ENCODE assay signal across 14 cellular contexts in genomic region chr4:2866891-2867290, GRCh38. TPM values are rescaled to one million over a fixed set of nuclear protein-coding genes. Genes with fewer than 3 reads are reported as not detected.
DNase-seq lines count a peak whose midpoint lies in the region; ATAC-seq and TF ChIP-seq lines count a peak whose summit lies in the region.
"Had no signal": no experiment of that assay in that cellular context is flagged by ENCODE, and none has a peak within 500 bp of the region (broad histone marks: within the 10 kb centered on the region; RNA-seq: fewer than 3 reads in every experiment).

No MANE protein-coding gene starts in this region.

- no peak overlapping the region for H3K4me3 Mint-ChIP-seq in activated naive CD8-positive, alpha-beta T cell treated with anti-CD3 and anti-CD28 coated beads, Interleukin-2, amount 50 U/mL, for 24 hours
- H3K4me3 Mint-ChIP-seq in activated naive CD8-positive, alpha-beta T cell treated with anti-CD3 and anti-CD28 coated beads for 36 hours, result no peak overlapping the region
- H3K4me3 Mint-ChIP-seq in memory B cell, result no peak overlapping the region
- H3K4me3 Mint-ChIP-seq: activated T-cell treated with anti-CD3 and anti-CD28 coated beads, Interleukin-2, amount 50 U/mL, for 72 hours had no signal

- DNase-seq in activated naive CD8-positive, alpha-beta T cell treated with anti-CD3 and anti-CD28 coated beads, Interleukin-2, amount 50 U/mL, for 24 hours, result no peak
- no peak for DNase-seq in activated naive CD8-positive, alpha-beta T cell treated with anti-CD3 and anti-CD28 coated beads for 36 hours
- DNase-seq in brain microvascular endothelial cell, result peak; percentile 59
- DNase-seq in memory B cell (ENCODE audit: low spot score in 2 of 2), result no peak
- no peak for DNase-seq in middle frontal gyrus (ENCODE audit: extremely low spot score, low spot score)
- no peak for DNase-seq in COR-L47 (lab: John Stamatoyannopoulos, UW)
- DNase-seq: activated T-cell treated with anti-CD3 and anti-CD28 coated beads, Interleukin-2, amount 50 U/mL, for 72 hours; esophagus squamous epithelium; MV-4-11; NCI-H345; ovary had no signal

- no peaks in the 10 kb centered on the region for H3K36me3 Mint-ChIP-seq in activated naive CD8-positive, alpha-beta T cell treated with anti-CD3 and anti-CD28 coated beads, Interleukin-2, amount 50 U/mL, for 24 hours (ENCODE audit: low read depth)
- peaks cover 3% of the 10 kb centered on the region for H3K36me3 Mint-ChIP-seq in activated naive CD8-positive, alpha-beta T cell treated with anti-CD3 and anti-CD28 coated beads for 36 hours
- H3K36me3 Mint-ChIP-seq in memory B cell, result peaks cover 14% of the 10 kb centered on the region

- no peak overlapping the region for H3K27ac Mint-ChIP-seq in activated naive CD8-positive, alpha-beta T cell treated with anti-CD3 and anti-CD28 coated beads, Interleukin-2, amount 50 U/mL, for 24 hours
- no peak overlapping the region for H3K27ac Mint-ChIP-seq in activated naive CD8-positive, alpha-beta T cell treated with anti-CD3 and anti-CD28 coated beads for 36 hours
- H3K27ac Mint-ChIP-seq in memory B cell, result peak overlapping the region; percentile 35
- H3K27ac Mint-ChIP-seq: activated T-cell treated with anti-CD3 and anti-CD28 coated beads, Interleukin-2, amount 50 U/mL, for 72 hours had no signal

- no peaks in the 10 kb centered on the region for H3K36me3 ChIP-seq in brain microvascular endothelial cell (replicated peaks)
- H3K36me3 ChIP-seq in stomach smooth muscle (ENCODE audit: control insufficient read depth in 2 of 2, insufficient read depth in 2 of 2, low read length in 2 of 2), result no peaks in the 10 kb centered on the region
- H3K36me3 ChIP-seq: esophagus squamous epithelium, ovary had no signal

- H3K4me1 ChIP-seq in stomach smooth muscle (ENCODE audit: control insufficient read depth, insufficient read depth, low read length), result peaks cover 60% of the 10 kb centered on the region

- peak; percentile 35 for ATAC-seq in activated naive CD8-positive, alpha-beta T cell treated with anti-CD3 and anti-CD28 coated beads, Interleukin-2, amount 50 U/mL, for 24 hours
- ATAC-seq in memory B cell (ENCODE audit: low read depth) (no peak), GM21367 (IDR thresholded peaks at IDR 0.05; ENCODE audit: unreplicated experiment) (no peak)
- ATAC-seq: Panc1 had no signal

- in situ Hi-C loops in brain microvascular endothelial cell (cut with HindIII; ENCODE audit: low pct_ligation_motif_present, low sequenced_read_pairs), result no loop called here

- H3K9me3 ChIP-seq in stomach smooth muscle (ENCODE audit: control insufficient read depth in 2 of 2, low read length in 2 of 2), result no peaks in the 10 kb centered on the region
- H3K9me3 ChIP-seq: esophagus squamous epithelium, ovary had no signal

- no peak overlapping the region for H3K9ac ChIP-seq in stomach smooth muscle (ENCODE audit: low read length in 2 of 2)

- H3K4me1 Mint-ChIP-seq in activated naive CD8-positive, alpha-beta T cell treated with anti-CD3 and anti-CD28 coated beads, Interleukin-2, amount 50 U/mL, for 24 hours, result peaks cover 72% of the 10 kb centered on the region
- peaks cover 55% of the 10 kb centered on the region for H3K4me1 Mint-ChIP-seq in activated naive CD8-positive, alpha-beta T cell treated with anti-CD3 and anti-CD28 coated beads for 36 hours
- H3K4me1 Mint-ChIP-seq in memory B cell, result peaks cover 54% of the 10 kb centered on the region

- TF ChIP-seq CTCF in brain microvascular endothelial cell (IDR thresholded peaks at IDR 0.05; ENCODE audit: low read depth, low read length, missing control alignments), result no peak

- H3K27ac ChIP-seq in brain microvascular endothelial cell, result peak overlapping the region; percentile 58
- H3K27ac ChIP-seq in stomach smooth muscle (ENCODE audit: low read length), result peak overlapping the region; percentile 70
- H3K27ac ChIP-seq: ovary had no signal

- no peaks in the 10 kb centered on the region for H3K27me3 Mint-ChIP-seq in activated naive CD8-positive, alpha-beta T cell treated with anti-CD3 and anti-CD28 coated beads, Interleukin-2, amount 50 U/mL, for 24 hours
- H3K27me3 Mint-ChIP-seq in activated naive CD8-positive, alpha-beta T cell treated with anti-CD3 and anti-CD28 coated beads for 36 hours, result no peaks in the 10 kb centered on the region
- no peaks in the 10 kb centered on the region for H3K27me3 Mint-ChIP-seq in memory B cell

- no peaks in the 10 kb centered on the region for H3K9me3 Mint-ChIP-seq in activated naive CD8-positive, alpha-beta T cell treated with anti-CD3 and anti-CD28 coated beads, Interleukin-2, amount 50 U/mL, for 24 hours
- H3K9me3 Mint-ChIP-seq in activated naive CD8-positive, alpha-beta T cell treated with anti-CD3 and anti-CD28 coated beads for 36 hours, result no peaks in the 10 kb centered on the region
- no peaks in the 10 kb centered on the region for H3K9me3 Mint-ChIP-seq in memory B cell
- H3K9me3 Mint-ChIP-seq: activated T-cell treated with anti-CD3 and anti-CD28 coated beads, Interleukin-2, amount 50 U/mL, for 72 hours had no signal

- no peaks in the 10 kb centered on the region for H3K27me3 ChIP-seq in brain microvascular endothelial cell (replicated peaks)
- H3K27me3 ChIP-seq in stomach smooth muscle (ENCODE audit: control insufficient read depth in 1 of 2, insufficient read depth in 2 of 2, low read length in 2 of 2), result no peaks in the 10 kb centered on the region
- H3K27me3 ChIP-seq: esophagus squamous epithelium, ovary had no signal

- H3K4me3 ChIP-seq in brain microvascular endothelial cell (ENCODE audit: low read depth, low read length) (no peak overlapping the region), stomach smooth muscle (ENCODE audit: low read length in 2 of 2) (no peak overlapping the region)
- H3K4me3 ChIP-seq: ovary had no signal

RNA-seq across cellular contexts. Expression of gene ADD1, which starts 23.2 kb away (rescaled TPM):
- total RNA-seq in activated naive CD8-positive, alpha-beta T cell treated with anti-CD3 and anti-CD28 coated beads for 36 hours, result 100 to 1,000 TPM; 136 TPM
